In the genomic region with DNA sequence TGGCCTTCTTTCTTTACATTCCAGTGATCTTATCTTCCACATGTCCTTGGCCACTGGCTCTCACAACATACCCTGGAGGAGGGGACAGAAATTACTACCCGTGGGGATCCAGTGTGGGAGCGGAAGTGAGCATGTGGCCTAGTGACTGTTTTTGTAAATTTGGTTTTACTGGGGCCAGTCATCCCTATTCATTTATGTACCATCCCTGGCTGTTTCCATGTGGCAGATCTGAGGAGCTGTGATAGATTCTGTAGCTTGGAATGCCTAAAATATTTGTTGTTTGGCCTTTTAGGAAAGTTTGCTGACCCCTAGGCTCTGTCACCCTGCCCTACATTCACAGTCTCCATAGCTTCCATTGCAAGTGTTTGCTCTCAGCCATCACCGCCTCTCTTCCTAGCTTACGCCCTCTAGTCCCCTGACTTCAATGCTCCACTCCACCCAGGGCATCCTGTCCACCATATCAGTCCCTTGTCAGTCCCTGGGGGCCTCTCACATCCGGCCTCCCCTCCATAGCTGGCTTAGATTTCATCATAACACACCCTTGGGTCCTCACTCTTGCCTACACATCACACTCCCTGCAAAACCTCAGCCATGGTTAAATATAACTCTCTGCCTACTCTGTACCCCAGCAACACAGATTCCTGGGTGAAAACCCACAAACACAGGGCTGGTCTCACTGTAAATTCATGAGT, we compare ENCODE assay signal across 1 cellular context.
A peak's percentile ranks its signal among the peaks of the same experiment; 100 is the strongest.
TF ChIP-seq lines count a peak whose summit lies in the region.

No MANE protein-coding gene starts in this region.

TF ChIP-seq in K562, 482 proteins besides CTCF, POLR2A, EP300 and RAD21 (continues in another document):
- TF ChIP-seq NR2C2 (CRISPR knock-in tag; IDR thresholded peaks at IDR 0.05) (no peak), NR2C2 (tag; IDR thresholded peaks at IDR 0.05) (peak; percentile 47; the same call in 1 of the 2 replicates), TEAD1 (CRISPR knock-in tag; IDR thresholded peaks at IDR 0.05) (peak; percentile 93 to 96), CEBPG (CRISPR knock-in tag; IDR thresholded peaks at IDR 0.05) (0 out of 2 replicates have a peak, but pooled peaks have one; percentile 54), CEBPG (tag; conservative IDR thresholded peaks at IDR 0.05 in 1 of 2, IDR thresholded peaks at IDR 0.05 in 1 of 2) (peak; percentile 11 to 57; a peak in 2 of 4 replicates), TEAD4 (IDR thresholded peaks at IDR 0.05; ENCODE audit: low read length) (peak; percentile 77), TEAD4 (CRISPR knock-in tag; IDR thresholded peaks at IDR 0.05; ENCODE audit: borderline replicate concordance) (no peak), MTA1 (IDR thresholded peaks at IDR 0.05; ENCODE audit: borderline replicate concordance) (peak; percentile 52; the same call in 1 of the 2 replicates), ZNF274 (IDR thresholded peaks at IDR 0.05; ENCODE audit: borderline replicate concordance, low read depth, low read length) (no peak), ATF7 (IDR thresholded peaks at IDR 0.05) (0 out of 2 replicates have a peak, but pooled peaks have one; percentile 20), CTBP1 (IDR thresholded peaks at IDR 0.05; ENCODE audit: borderline replicate concordance) (0 out of 2 replicates have a peak, but pooled peaks have one; percentile 23), KAT8 (IDR thresholded peaks at IDR 0.05; ENCODE audit: low read depth) (no peak), BACH1 (tag; IDR thresholded peaks at IDR 0.05) (peak; percentile 55; the same call in 1 of the 2 replicates), ETV1 (tag; conservative IDR thresholded peaks at IDR 0.05; ENCODE audit: low read depth) (peak; percentile 53; the same call in 1 of the 2 replicates), HDGF (IDR thresholded peaks at IDR 0.05) (no peak), SPI1 (IDR thresholded peaks at IDR 0.05; ENCODE audit: borderline replicate concordance, low read depth, low read length) (peak; percentile 63; the same call in 1 of the 2 replicates), DACH1 (IDR thresholded peaks at IDR 0.05; ENCODE audit: partially characterized antibody) (no peak), ETV5 (CRISPR knock-in tag; IDR thresholded peaks at IDR 0.05; ENCODE audit: low read depth) (peak; percentile 68), MCM2 (IDR thresholded peaks at IDR 0.05; ENCODE audit: low read depth) (no peak), CBX5 (IDR thresholded peaks at IDR 0.05; ENCODE audit: borderline replicate concordance, low read depth) (no peak), FOXK2 (conservative IDR thresholded peaks at IDR 0.05 in 1 of 2, IDR thresholded peaks at IDR 0.05 in 1 of 2; ENCODE audit: low read depth in 2 of 2) (peak in 1 of 2 experiments; percentile 65; a peak in 2 of 4 replicates), LEF1 (IDR thresholded peaks at IDR 0.05) (no peak), CBFA2T3 (IDR thresholded peaks at IDR 0.05) (0 out of 2 replicates have a peak, but pooled peaks have one; percentile 19), HDAC1 (IDR thresholded peaks at IDR 0.05) (peak in 1 of 2 experiments; percentile 42; a peak in 1 of 4 replicates), SMAD4 (CRISPR knock-in tag; conservative IDR thresholded peaks at IDR 0.05) (0 out of 2 replicates have a peak, but pooled peaks have one; percentile 36), U2AF1 (optimal IDR thresholded peaks at IDR 0.05; ENCODE audit: low read depth, low read length) (no peak), ZSCAN32 (CRISPR knock-in tag; IDR thresholded peaks at IDR 0.05) (peak; percentile 85)
- TF ChIP-seq, protein P1, sequence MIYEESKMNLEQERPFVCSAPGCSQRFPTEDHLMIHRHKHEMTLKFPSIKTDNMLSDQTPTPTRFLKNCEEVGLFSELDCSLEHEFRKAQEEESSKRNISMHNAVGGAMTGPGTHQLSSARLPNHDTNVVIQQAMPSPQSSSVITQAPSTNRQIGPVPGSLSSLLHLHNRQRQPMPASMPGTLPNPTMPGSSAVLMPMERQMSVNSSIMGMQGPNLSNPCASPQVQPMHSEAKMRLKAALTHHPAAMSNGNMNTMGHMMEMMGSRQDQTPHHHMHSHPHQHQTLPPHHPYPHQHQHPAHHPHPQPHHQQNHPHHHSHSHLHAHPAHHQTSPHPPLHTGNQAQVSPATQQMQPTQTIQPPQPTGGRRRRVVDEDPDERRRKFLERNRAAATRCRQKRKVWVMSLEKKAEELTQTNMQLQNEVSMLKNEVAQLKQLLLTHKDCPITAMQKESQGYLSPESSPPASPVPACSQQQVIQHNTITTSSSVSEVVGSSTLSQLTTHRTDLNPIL (CRISPR knock-in tag; IDR thresholded peaks at IDR 0.05) = no peak
- TF ChIP-seq, protein P2, sequence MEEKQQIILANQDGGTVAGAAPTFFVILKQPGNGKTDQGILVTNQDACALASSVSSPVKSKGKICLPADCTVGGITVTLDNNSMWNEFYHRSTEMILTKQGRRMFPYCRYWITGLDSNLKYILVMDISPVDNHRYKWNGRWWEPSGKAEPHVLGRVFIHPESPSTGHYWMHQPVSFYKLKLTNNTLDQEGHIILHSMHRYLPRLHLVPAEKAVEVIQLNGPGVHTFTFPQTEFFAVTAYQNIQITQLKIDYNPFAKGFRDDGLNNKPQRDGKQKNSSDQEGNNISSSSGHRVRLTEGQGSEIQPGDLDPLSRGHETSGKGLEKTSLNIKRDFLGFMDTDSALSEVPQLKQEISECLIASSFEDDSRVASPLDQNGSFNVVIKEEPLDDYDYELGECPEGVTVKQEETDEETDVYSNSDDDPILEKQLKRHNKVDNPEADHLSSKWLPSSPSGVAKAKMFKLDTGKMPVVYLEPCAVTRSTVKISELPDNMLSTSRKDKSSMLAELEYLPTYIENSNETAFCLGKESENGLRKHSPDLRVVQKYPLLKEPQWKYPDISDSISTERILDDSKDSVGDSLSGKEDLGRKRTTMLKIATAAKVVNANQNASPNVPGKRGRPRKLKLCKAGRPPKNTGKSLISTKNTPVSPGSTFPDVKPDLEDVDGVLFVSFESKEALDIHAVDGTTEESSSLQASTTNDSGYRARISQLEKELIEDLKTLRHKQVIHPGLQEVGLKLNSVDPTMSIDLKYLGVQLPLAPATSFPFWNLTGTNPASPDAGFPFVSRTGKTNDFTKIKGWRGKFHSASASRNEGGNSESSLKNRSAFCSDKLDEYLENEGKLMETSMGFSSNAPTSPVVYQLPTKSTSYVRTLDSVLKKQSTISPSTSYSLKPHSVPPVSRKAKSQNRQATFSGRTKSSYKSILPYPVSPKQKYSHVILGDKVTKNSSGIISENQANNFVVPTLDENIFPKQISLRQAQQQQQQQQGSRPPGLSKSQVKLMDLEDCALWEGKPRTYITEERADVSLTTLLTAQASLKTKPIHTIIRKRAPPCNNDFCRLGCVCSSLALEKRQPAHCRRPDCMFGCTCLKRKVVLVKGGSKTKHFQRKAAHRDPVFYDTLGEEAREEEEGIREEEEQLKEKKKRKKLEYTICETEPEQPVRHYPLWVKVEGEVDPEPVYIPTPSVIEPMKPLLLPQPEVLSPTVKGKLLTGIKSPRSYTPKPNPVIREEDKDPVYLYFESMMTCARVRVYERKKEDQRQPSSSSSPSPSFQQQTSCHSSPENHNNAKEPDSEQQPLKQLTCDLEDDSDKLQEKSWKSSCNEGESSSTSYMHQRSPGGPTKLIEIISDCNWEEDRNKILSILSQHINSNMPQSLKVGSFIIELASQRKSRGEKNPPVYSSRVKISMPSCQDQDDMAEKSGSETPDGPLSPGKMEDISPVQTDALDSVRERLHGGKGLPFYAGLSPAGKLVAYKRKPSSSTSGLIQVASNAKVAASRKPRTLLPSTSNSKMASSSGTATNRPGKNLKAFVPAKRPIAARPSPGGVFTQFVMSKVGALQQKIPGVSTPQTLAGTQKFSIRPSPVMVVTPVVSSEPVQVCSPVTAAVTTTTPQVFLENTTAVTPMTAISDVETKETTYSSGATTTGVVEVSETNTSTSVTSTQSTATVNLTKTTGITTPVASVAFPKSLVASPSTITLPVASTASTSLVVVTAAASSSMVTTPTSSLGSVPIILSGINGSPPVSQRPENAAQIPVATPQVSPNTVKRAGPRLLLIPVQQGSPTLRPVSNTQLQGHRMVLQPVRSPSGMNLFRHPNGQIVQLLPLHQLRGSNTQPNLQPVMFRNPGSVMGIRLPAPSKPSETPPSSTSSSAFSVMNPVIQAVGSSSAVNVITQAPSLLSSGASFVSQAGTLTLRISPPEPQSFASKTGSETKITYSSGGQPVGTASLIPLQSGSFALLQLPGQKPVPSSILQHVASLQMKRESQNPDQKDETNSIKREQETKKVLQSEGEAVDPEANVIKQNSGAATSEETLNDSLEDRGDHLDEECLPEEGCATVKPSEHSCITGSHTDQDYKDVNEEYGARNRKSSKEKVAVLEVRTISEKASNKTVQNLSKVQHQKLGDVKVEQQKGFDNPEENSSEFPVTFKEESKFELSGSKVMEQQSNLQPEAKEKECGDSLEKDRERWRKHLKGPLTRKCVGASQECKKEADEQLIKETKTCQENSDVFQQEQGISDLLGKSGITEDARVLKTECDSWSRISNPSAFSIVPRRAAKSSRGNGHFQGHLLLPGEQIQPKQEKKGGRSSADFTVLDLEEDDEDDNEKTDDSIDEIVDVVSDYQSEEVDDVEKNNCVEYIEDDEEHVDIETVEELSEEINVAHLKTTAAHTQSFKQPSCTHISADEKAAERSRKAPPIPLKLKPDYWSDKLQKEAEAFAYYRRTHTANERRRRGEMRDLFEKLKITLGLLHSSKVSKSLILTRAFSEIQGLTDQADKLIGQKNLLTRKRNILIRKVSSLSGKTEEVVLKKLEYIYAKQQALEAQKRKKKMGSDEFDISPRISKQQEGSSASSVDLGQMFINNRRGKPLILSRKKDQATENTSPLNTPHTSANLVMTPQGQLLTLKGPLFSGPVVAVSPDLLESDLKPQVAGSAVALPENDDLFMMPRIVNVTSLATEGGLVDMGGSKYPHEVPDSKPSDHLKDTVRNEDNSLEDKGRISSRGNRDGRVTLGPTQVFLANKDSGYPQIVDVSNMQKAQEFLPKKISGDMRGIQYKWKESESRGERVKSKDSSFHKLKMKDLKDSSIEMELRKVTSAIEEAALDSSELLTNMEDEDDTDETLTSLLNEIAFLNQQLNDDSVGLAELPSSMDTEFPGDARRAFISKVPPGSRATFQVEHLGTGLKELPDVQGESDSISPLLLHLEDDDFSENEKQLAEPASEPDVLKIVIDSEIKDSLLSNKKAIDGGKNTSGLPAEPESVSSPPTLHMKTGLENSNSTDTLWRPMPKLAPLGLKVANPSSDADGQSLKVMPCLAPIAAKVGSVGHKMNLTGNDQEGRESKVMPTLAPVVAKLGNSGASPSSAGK (IDR thresholded peaks at IDR 0.05) = peak; percentile 51; the same call in 1 of the 2 replicates
- TF ChIP-seq, protein P3, sequence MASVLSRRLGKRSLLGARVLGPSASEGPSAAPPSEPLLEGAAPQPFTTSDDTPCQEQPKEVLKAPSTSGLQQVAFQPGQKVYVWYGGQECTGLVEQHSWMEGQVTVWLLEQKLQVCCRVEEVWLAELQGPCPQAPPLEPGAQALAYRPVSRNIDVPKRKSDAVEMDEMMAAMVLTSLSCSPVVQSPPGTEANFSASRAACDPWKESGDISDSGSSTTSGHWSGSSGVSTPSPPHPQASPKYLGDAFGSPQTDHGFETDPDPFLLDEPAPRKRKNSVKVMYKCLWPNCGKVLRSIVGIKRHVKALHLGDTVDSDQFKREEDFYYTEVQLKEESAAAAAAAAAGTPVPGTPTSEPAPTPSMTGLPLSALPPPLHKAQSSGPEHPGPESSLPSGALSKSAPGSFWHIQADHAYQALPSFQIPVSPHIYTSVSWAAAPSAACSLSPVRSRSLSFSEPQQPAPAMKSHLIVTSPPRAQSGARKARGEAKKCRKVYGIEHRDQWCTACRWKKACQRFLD (CRISPR knock-in tag; IDR thresholded peaks at IDR 0.05) = no peak
- TF ChIP-seq, protein P4, sequence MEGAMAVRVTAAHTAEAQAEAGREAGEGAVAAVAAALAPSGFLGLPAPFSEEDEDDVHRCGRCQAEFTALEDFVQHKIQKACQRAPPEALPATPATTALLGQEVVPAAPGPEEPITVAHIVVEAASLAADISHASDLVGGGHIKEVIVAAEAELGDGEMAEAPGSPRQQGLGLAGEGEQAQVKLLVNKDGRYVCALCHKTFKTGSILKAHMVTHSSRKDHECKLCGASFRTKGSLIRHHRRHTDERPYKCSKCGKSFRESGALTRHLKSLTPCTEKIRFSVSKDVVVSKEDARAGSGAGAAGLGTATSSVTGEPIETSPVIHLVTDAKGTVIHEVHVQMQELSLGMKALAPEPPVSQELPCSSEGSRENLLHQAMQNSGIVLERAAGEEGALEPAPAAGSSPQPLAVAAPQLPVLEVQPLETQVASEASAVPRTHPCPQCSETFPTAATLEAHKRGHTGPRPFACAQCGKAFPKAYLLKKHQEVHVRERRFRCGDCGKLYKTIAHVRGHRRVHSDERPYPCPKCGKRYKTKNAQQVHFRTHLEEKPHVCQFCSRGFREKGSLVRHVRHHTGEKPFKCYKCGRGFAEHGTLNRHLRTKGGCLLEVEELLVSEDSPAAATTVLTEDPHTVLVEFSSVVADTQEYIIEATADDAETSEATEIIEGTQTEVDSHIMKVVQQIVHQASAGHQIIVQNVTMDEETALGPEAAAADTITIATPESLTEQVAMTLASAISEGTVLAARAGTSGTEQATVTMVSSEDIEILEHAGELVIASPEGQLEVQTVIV (CRISPR knock-in tag; IDR thresholded peaks at IDR 0.05; ENCODE audit: borderline replicate concordance) = no peak
- TF ChIP-seq, protein P5, sequence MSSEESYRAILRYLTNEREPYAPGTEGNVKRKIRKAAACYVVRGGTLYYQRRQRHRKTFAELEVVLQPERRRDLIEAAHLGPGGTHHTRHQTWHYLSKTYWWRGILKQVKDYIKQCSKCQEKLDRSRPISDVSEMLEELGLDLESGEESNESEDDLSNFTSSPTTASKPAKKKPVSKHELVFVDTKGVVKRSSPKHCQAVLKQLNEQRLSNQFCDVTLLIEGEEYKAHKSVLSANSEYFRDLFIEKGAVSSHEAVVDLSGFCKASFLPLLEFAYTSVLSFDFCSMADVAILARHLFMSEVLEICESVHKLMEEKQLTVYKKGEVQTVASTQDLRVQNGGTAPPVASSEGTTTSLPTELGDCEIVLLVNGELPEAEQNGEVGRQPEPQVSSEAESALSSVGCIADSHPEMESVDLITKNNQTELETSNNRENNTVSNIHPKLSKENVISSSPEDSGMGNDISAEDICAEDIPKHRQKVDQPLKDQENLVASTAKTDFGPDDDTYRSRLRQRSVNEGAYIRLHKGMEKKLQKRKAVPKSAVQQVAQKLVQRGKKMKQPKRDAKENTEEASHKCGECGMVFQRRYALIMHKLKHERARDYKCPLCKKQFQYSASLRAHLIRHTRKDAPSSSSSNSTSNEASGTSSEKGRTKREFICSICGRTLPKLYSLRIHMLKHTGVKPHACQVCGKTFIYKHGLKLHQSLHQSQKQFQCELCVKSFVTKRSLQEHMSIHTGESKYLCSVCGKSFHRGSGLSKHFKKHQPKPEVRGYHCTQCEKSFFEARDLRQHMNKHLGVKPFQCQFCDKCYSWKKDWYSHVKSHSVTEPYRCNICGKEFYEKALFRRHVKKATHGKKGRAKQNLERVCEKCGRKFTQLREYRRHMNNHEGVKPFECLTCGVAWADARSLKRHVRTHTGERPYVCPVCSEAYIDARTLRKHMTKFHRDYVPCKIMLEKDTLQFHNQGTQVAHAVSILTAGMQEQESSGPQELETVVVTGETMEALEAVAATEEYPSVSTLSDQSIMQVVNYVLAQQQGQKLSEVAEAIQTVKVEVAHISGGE (CRISPR knock-in tag; IDR thresholded peaks at IDR 0.05) = no peak
- TF ChIP-seq, protein P6, sequence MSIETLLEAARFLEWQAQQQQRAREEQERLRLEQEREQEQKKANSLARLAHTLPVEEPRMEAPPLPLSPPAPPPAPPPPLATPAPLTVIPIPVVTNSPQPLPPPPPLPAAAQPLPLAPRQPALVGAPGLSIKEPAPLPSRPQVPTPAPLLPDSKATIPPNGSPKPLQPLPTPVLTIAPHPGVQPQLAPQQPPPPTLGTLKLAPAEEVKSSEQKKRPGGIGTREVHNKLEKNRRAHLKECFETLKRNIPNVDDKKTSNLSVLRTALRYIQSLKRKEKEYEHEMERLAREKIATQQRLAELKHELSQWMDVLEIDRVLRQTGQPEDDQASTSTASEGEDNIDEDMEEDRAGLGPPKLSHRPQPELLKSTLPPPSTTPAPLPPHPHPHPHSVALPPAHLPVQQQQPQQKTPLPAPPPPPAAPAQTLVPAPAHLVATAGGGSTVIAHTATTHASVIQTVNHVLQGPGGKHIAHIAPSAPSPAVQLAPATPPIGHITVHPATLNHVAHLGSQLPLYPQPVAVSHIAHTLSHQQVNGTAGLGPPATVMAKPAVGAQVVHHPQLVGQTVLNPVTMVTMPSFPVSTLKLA (conservative IDR thresholded peaks at IDR 0.05) = peak; percentile 63 to 78; a peak in 3 of 4 replicates
